Comparison of ENCODE assay signal across 17 cellular contexts in genomic region chr5:121937762-121938161, GRCh38. TPM values are rescaled to one million over a fixed set of nuclear protein-coding genes. Genes with fewer than 3 reads are reported as not detected.
DNase-seq lines count a peak whose midpoint lies in the region; FAIRE-seq and TF ChIP-seq lines count a peak whose summit lies in the region.
"Had no signal": no experiment of that assay in that cellular context is flagged by ENCODE, and none has a peak within 500 bp of the region (broad histone marks: within the 10 kb centered on the region; RNA-seq: fewer than 3 reads in every experiment).

No MANE protein-coding gene starts in this region.

- TF ChIP-seq CTCF in choroid plexus epithelial cell (conservative IDR thresholded peaks at IDR 0.05; ENCODE audit: low read depth, low read length) (no peak), stomach (IDR thresholded peaks at IDR 0.05) (no peak)

- H3K36me3 ChIP-seq in small intestine (ENCODE audit: control insufficient read depth in 2 of 2, insufficient read depth in 2 of 2, low read length in 2 of 2) (no peaks in the 10 kb centered on the region), stomach (no peaks in the 10 kb centered on the region)
- H3K36me3 ChIP-seq: SJSA1 had no signal

- in situ Hi-C loops in ACHN (cut with HindIII; ENCODE audit: low pct_ligation_motif_present, low pct_unique_long_range_greater_than_20kb, low sequenced_read_pairs), result no loop called here

- H3K4me1 ChIP-seq in small intestine (ENCODE audit: control insufficient read depth in 2 of 2, insufficient read depth in 1 of 2, low read depth in 1 of 2, low read length in 1 of 2), result no peaks in the 10 kb centered on the region
- peaks cover 0 to 6% (median 0%) of the 10 kb centered on the region in 4 donors for H3K4me1 ChIP-seq in stomach
- H3K4me1 ChIP-seq: SJSA1 had no signal

- DNase-seq in NCI-H146 treated with DMSO at 0.1 percent for 48 hours (lab: John Stamatoyannopoulos, UW; ENCODE audit: unreplicated experiment), result peak; percentile 5
- DNase-seq in SK-N-DZ (ENCODE audit: low spot score), result peak; percentile 17
- peak; percentile 38 for DNase-seq in choroid plexus epithelial cell (ENCODE audit: low read depth)
- DNase-seq in iris pigment epithelial cell (ENCODE audit: low read depth), result peak; percentile 12
- no peak for DNase-seq in ACHN
- no peak for DNase-seq in small intestine
- no peak for DNase-seq in stomach
- DNase-seq: Calu3; CD4-positive, alpha-beta T cell; DMS79; GOT3; KBM-7; MV-4-11; NCI-H1436; NCI-H2081 had no signal

- intact Hi-C loops in stomach (cut with DNase I; ENCODE audit: low total_unique reads), result no loop called here

- H3K9me3 ChIP-seq in small intestine (ENCODE audit: control insufficient read depth, low read depth) (no peaks in the 10 kb centered on the region), stomach (no peaks in the 10 kb centered on the region)
- H3K9me3 ChIP-seq: SJSA1 had no signal

- H3K4me3 ChIP-seq in choroid plexus epithelial cell (ENCODE audit: low read depth, low read length) (no peak overlapping the region), small intestine (ENCODE audit: low read depth in 1 of 2, low read length in 2 of 2) (no peak overlapping the region), stomach (no peak overlapping the region)
- H3K4me3 ChIP-seq: SJSA1 had no signal

- TF ChIP-seq POLR2A in stomach (IDR thresholded peaks at IDR 0.05), result no peak

- H3K27me3 ChIP-seq in small intestine (ENCODE audit: control insufficient read depth in 2 of 2, insufficient read depth in 2 of 2, low read length in 2 of 2) (peaks cover 0 to 3% of the 10 kb centered on the region in 2 donors), stomach (no peaks in the 10 kb centered on the region)

- no peak for TF ChIP-seq EP300 in stomach (IDR thresholded peaks at IDR 0.05)

- no peak for FAIRE-seq in small intestine (lab: Jason Lieb, UNC)

- H3K27ac ChIP-seq in small intestine (ENCODE audit: low read depth in 1 of 2, low read length in 1 of 2) (no peak overlapping the region), stomach (no peak overlapping the region)
- H3K27ac ChIP-seq: RWPE1, SJSA1 had no signal

- WGBS in small intestine, 3 donors, result 49 to 55% (median 53%) methylated on average over 2 of the region's 2 CpGs
- WGBS in stomach, 5 donors, result 6 to 31% (median 20%) methylated on average over 2 of the region's 2 CpGs

RNA-seq across cellular contexts. Expression of gene SRFBP1, which starts 24.0 kb away (rescaled TPM):
- polyA plus RNA-seq in SK-N-DZ (2014; cell fraction: cytosol; rRNA removed), result 10.0 and 11.7 TPM in 2 replicates
- polyA plus RNA-seq in SK-N-DZ (2014; cell fraction: nucleus; rRNA removed), result 7.3 and 11.2 TPM in 2 replicates
- polyA plus RNA-seq in small intestine, result 1 to 10 TPM; 2.4 to 4.9 (median 2.9) TPM
- 10 to 100 TPM in 3 of 5 donors, 1 to 10 TPM in 2; 4.1 to 25.7 (median 10.4) TPM for total RNA-seq in stomach
- polyA plus RNA-seq in stomach, result 1 to 10 TPM; 2.1 to 4.0 (median 3.8) TPM

Comparison
In these comparisons a context has a peak if more than half of its experiments do, and no peak if none do; other contexts are left out.
1. DNase-seq: peak in NCI-H146 treated with DMSO at 0.1 percent for 48 hours (single experiment), SK-N-DZ (single experiment), choroid plexus epithelial cell (single experiment) and iris pigment epithelial cell (single experiment); none in ACHN (single experiment), small intestine (single experiment) and stomach (single experiment).